ENCODE assay signal across 1 cellular context in the genomic region with DNA sequence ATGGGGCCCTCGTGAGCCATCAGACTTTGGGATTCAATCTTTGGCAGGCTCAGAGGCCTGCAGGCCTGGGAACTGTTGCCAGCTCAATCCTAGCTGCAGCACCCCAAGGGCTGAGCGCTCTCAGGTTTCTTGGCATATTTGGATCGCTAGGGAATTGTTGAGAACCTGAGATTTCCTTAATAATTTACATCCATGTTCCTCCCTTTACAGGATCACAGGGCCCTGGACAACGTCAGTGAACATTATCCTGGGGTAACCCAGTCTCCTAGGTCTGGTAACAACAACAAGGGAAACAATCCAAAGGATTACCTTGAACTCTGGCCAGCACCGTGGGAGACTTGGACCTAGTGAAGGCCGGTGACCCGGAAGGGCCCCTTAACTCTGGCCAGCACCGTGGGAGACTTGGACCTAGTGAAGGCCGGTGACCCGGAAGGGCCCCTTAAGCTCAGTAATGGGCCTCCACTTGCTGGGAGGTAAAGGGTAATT.
TF ChIP-seq lines count a peak whose summit lies in the region.

No MANE protein-coding gene starts in this region.

TF ChIP-seq in GM23338, 12 proteins besides CTCF, POLR2A, EP300 and RAD21 (continued from another document):
- TF ChIP-seq, protein P1, sequence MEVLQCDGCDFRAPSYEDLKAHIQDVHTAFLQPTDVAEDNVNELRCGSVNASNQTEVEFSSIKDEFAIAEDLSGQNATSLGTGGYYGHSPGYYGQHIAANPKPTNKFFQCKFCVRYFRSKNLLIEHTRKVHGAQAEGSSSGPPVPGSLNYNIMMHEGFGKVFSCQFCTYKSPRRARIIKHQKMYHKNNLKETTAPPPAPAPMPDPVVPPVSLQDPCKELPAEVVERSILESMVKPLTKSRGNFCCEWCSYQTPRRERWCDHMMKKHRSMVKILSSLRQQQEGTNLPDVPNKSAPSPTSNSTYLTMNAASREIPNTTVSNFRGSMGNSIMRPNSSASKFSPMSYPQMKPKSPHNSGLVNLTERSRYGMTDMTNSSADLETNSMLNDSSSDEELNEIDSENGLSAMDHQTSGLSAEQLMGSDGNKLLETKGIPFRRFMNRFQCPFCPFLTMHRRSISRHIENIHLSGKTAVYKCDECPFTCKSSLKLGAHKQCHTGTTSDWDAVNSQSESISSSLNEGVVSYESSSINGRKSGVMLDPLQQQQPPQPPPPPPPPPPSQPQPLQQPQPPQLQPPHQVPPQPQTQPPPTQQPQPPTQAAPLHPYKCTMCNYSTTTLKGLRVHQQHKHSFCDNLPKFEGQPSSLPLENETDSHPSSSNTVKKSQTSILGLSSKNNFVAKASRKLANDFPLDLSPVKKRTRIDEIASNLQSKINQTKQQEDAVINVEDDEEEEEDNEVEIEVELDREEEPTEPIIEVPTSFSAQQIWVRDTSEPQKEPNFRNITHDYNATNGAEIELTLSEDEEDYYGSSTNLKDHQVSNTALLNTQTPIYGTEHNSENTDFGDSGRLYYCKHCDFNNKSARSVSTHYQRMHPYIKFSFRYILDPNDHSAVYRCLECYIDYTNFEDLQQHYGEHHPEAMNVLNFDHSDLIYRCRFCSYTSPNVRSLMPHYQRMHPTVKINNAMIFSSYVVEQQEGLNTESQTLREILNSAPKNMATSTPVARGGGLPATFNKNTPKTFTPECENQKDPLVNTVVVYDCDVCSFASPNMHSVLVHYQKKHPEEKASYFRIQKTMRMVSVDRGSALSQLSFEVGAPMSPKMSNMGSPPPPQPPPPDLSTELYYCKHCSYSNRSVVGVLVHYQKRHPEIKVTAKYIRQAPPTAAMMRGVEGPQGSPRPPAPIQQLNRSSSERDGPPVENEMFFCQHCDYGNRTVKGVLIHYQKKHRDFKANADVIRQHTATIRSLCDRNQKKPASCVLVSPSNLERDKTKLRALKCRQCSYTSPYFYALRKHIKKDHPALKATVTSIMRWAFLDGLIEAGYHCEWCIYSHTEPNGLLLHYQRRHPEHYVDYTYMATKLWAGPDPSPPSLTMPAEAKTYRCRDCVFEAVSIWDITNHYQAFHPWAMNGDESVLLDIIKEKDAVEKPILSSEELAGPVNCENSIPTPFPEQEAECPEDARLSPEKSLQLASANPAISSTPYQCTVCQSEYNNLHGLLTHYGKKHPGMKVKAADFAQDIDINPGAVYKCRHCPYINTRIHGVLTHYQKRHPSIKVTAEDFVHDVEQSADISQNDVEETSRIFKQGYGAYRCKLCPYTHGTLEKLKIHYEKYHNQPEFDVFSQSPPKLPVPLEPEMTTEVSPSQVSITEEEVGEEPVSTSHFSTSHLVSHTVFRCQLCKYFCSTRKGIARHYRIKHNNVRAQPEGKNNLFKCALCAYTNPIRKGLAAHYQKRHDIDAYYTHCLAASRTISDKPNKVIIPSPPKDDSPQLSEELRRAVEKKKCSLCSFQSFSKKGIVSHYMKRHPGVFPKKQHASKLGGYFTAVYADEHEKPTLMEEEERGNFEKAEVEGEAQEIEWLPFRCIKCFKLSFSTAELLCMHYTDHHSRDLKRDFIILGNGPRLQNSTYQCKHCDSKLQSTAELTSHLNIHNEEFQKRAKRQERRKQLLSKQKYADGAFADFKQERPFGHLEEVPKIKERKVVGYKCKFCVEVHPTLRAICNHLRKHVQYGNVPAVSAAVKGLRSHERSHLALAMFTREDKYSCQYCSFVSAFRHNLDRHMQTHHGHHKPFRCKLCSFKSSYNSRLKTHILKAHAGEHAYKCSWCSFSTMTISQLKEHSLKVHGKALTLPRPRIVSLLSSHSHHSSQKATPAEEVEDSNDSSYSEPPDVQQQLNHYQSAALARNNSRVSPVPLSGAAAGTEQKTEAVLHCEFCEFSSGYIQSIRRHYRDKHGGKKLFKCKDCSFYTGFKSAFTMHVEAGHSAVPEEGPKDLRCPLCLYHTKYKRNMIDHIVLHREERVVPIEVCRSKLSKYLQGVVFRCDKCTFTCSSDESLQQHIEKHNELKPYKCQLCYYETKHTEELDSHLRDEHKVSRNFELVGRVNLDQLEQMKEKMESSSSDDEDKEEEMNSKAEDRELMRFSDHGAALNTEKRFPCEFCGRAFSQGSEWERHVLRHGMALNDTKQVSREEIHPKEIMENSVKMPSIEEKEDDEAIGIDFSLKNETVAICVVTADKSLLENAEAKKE (CRISPR knock-in tag; IDR thresholded peaks at IDR 0.05) = no peak
- no peak for TF ChIP-seq EZH2 (IDR thresholded peaks at IDR 0.05; ENCODE audit: low read depth, unreplicated experiment)
- no peak for TF ChIP-seq POLR2AphosphoS5 (IDR thresholded peaks at IDR 0.05; ENCODE audit: low read depth)
- TF ChIP-seq, protein P2, sequence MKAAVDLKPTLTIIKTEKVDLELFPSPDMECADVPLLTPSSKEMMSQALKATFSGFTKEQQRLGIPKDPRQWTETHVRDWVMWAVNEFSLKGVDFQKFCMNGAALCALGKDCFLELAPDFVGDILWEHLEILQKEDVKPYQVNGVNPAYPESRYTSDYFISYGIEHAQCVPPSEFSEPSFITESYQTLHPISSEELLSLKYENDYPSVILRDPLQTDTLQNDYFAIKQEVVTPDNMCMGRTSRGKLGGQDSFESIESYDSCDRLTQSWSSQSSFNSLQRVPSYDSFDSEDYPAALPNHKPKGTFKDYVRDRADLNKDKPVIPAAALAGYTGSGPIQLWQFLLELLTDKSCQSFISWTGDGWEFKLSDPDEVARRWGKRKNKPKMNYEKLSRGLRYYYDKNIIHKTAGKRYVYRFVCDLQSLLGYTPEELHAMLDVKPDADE (IDR thresholded peaks at IDR 0.05) = no peak
- TF ChIP-seq, protein P3, sequence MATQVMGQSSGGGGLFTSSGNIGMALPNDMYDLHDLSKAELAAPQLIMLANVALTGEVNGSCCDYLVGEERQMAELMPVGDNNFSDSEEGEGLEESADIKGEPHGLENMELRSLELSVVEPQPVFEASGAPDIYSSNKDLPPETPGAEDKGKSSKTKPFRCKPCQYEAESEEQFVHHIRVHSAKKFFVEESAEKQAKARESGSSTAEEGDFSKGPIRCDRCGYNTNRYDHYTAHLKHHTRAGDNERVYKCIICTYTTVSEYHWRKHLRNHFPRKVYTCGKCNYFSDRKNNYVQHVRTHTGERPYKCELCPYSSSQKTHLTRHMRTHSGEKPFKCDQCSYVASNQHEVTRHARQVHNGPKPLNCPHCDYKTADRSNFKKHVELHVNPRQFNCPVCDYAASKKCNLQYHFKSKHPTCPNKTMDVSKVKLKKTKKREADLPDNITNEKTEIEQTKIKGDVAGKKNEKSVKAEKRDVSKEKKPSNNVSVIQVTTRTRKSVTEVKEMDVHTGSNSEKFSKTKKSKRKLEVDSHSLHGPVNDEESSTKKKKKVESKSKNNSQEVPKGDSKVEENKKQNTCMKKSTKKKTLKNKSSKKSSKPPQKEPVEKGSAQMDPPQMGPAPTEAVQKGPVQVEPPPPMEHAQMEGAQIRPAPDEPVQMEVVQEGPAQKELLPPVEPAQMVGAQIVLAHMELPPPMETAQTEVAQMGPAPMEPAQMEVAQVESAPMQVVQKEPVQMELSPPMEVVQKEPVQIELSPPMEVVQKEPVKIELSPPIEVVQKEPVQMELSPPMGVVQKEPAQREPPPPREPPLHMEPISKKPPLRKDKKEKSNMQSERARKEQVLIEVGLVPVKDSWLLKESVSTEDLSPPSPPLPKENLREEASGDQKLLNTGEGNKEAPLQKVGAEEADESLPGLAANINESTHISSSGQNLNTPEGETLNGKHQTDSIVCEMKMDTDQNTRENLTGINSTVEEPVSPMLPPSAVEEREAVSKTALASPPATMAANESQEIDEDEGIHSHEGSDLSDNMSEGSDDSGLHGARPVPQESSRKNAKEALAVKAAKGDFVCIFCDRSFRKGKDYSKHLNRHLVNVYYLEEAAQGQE (IDR thresholded peaks at IDR 0.05; ENCODE audit: unreplicated experiment) = no peak
- TF ChIP-seq STAT1 (IDR thresholded peaks at IDR 0.05; ENCODE audit: unreplicated experiment) = no peak
- TF ChIP-seq ZNF331 (CRISPR knock-in tag; IDR thresholded peaks at IDR 0.05; ENCODE audit: low read depth) = no peak
